In the genomic region with DNA sequence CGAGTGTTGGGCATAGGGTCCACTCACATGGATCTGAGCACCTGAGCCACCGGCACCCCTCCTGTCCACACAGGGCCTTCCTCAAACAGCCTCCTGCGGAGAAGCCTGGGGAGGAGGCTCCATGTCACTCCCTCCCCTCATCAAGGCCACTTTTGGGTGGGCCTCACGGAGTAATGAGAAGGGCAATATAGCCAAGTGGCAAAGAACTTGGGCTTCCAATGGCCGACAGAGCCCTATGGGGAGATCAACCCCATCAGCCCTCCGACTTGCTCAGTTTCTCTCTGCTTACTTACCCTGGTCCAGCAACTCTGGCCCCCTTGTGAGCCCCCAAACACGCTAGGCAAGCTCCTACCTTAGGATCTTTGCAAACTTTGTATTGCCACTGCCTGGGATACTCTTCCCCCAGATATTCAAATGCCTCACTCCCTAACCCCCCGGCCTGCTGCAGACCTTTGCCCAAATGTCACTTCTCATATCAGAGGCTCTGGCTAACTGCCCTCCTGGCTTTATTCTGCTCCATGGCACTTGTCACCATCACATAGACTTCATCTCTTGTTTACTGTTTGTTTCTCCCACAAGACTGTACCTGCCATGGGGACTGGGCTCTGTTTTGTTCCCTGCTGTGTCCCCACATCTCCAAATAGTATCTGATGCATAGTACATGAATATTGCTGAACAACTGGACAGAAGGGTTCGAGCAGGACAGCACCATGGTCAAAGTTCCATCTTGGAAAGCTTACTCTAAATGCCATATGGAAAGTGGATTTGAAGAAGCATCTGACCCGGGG, we compare ENCODE assay signal across 16 cellular contexts.
"Had no signal": no experiment of that assay in that cellular context is flagged by ENCODE, and none has a peak within 500 bp of the region (broad histone marks: within the 10 kb centered on the region; RNA-seq: fewer than 3 reads in every experiment).

No MANE protein-coding gene starts in this region.

- H3K27ac ChIP-seq: brain microvascular endothelial cell, epithelial cell of prostate, gastrocnemius medialis, psoas muscle, tibial artery, uterus had no signal

- H3K4me3 Mint-ChIP-seq: effector memory CD8-positive, alpha-beta T cell; memory B cell; naive thymus-derived CD8-positive, alpha-beta T cell had no signal

- H3K9me3 Mint-ChIP-seq: memory B cell had no signal

- H3K4me3 ChIP-seq: gastrocnemius medialis, psoas muscle, tibial artery, uterus had no signal

- H3K27ac Mint-ChIP-seq: effector memory CD8-positive, alpha-beta T cell; memory B cell; naive thymus-derived CD8-positive, alpha-beta T cell had no signal

- ATAC-seq: effector memory CD8-positive, alpha-beta T cell; gastrocnemius medialis; naive thymus-derived CD8-positive, alpha-beta T cell; psoas muscle; sciatic nerve had no signal

- H3K36me3 Mint-ChIP-seq: naive thymus-derived CD8-positive, alpha-beta T cell had no signal

- H3K9me3 ChIP-seq: gastrocnemius medialis, psoas muscle, tibial artery, uterus had no signal

- H3K36me3 ChIP-seq: brain microvascular endothelial cell, gastrocnemius medialis, tibial artery, uterus had no signal

- DNase-seq: activated CD4-positive, alpha-beta T cell treated with anti-CD3 and anti-CD28 coated beads, Interleukin-2, amount 50 U/mL, for 48 hours; activated CD4-positive, CD25-positive, alpha-beta regulatory T cell treated with anti-CD3 and anti-CD28 coated beads, Interleukin-2, amount 50 U/mL, for 72 hours; activated naive CD4-positive, alpha-beta T cell treated with Interleukin-2 at 50 U/mL for 16 hours; anterior cingulate cortex; brain microvascular endothelial cell; effector memory CD8-positive, alpha-beta T cell; gastrocnemius medialis; nucleus accumbens; psoas muscle; T-helper 9 cell; uterus had no signal

- H3K4me1 ChIP-seq: gastrocnemius medialis, psoas muscle, tibial artery, uterus had no signal

- H3K27me3 ChIP-seq: gastrocnemius medialis, uterus had no signal
